ENCODE assay signal across 17 cellular contexts in genomic region chr4:30818541-30818940, GRCh38.
DNase-seq lines count a peak whose midpoint lies in the region; ATAC-seq and TF ChIP-seq lines count a peak whose summit lies in the region.
"Had no signal": no experiment of that assay in that cellular context is flagged by ENCODE, and none has a peak within 500 bp of the region (broad histone marks: within the 10 kb centered on the region; RNA-seq: fewer than 3 reads in every experiment).

No MANE protein-coding gene starts in this region.

- H3K4me2 ChIP-seq in MM.1S (ENCODE audit: low read depth, low read length) = no peak overlapping the region
- H3K4me2 ChIP-seq: A549 had no signal

- no peaks in the 10 kb centered on the region for H3K79me2 ChIP-seq in MM.1S (ENCODE audit: low read length)

- H3F3A ChIP-seq in MM.1S (ENCODE audit: insufficient read depth, low read length) = no peaks in the 10 kb centered on the region

- H3K27ac ChIP-seq in cardiac muscle cell = peak overlapping the region; percentile 8
- no peak overlapping the region for H3K27ac ChIP-seq in MM.1S (ENCODE audit: low read length)
- H3K27ac ChIP-seq in iPS-20b (ENCODE audit: low read length) = peak overlapping the region; percentile 57
- H3K27ac ChIP-seq: 22Rv1; A549; BLaER1 treated with 17β-estradiol and CSF1 and Interleukin-3, amounts not matched to agents 10 nM and 100 nM; C4-2B had no signal

- intact Hi-C loops in Right ventricle myocardium inferior (cut with DNase I) = no loop called here

- H3K4me1 ChIP-seq in cardiac muscle cell (ENCODE audit: low read depth) = peaks cover 27% of the 10 kb centered on the region
- peaks cover 16% of the 10 kb centered on the region for H3K4me1 ChIP-seq in MM.1S (ENCODE audit: low read length)
- H3K4me1 ChIP-seq in iPS-20b (ENCODE audit: insufficient read depth, low read length) = peaks cover 13% of the 10 kb centered on the region; the same call in 1 of the 2 replicates
- H3K4me1 ChIP-seq: A549, Caco-2 had no signal

- H3K9ac ChIP-seq in MM.1S (ENCODE audit: low read length) = no peak overlapping the region
- H3K9ac ChIP-seq in iPS-20b (ENCODE audit: low read depth, low read length) = no peak overlapping the region
- H3K9ac ChIP-seq: BLaER1 treated with 17β-estradiol and CSF1 and Interleukin-3, amounts not matched to agents 10 nM and 100 nM had no signal

- DNase-seq in cardiac muscle cell (ENCODE audit: low read depth in 1 of 2, low spot score in 1 of 2) (no peak), Right ventricle myocardium inferior (ENCODE audit: missing footprints) (no peak), MM.1S (no peak)
- no peak for DNase-seq in activated CD4-positive, alpha-beta T cell treated with anti-CD3 and anti-CD28 coated beads for 1 hour
- DNase-seq: AML-193; Caco-2; Calu3; CD4-positive, alpha-beta T cell; CD8-positive, alpha-beta T cell; DMS79 treated with DMSO at 0.1 percent for 48 hours; GF-D8 had no signal

- no peaks in the 10 kb centered on the region for H3K36me3 ChIP-seq in cardiac muscle cell
- no peaks in the 10 kb centered on the region for H3K36me3 ChIP-seq in MM.1S (replicated peaks; ENCODE audit: insufficient read depth, low read length)
- H3K36me3 ChIP-seq in iPS-20b (ENCODE audit: insufficient read depth, low read depth, low read length) = no peaks in the 10 kb centered on the region
- H3K36me3 ChIP-seq: BLaER1 treated with 17β-estradiol and CSF1 and Interleukin-3, amounts not matched to agents 10 nM and 100 nM had no signal

- ATAC-seq in Right ventricle myocardium inferior = no peak
- no peak for ATAC-seq in HG03432 (IDR thresholded peaks at IDR 0.05; ENCODE audit: unreplicated experiment)
- ATAC-seq: A549; CD8-positive, alpha-beta T cell had no signal

- H3K9me3 ChIP-seq in cardiac muscle cell (ENCODE audit: low read depth) (no peaks in the 10 kb centered on the region), MM.1S (replicated peaks; ENCODE audit: insufficient read depth, low read length) (no peaks in the 10 kb centered on the region), iPS-20b (ENCODE audit: insufficient read depth, low read depth, low read length) (no peaks in the 10 kb centered on the region)
- H3K9me3 ChIP-seq: A549; BLaER1 treated with 17β-estradiol and CSF1 and Interleukin-3, amounts not matched to agents 10 nM and 100 nM; Caco-2 had no signal

- TF ChIP-seq CTCF in cardiac muscle cell (IDR thresholded peaks at IDR 0.05; ENCODE audit: low read depth, low read length) = no peak
- no peak for TF ChIP-seq CTCF in MM.1S (IDR thresholded peaks at IDR 0.05; ENCODE audit: low read length)

- no peak overlapping the region for H3K4me3 ChIP-seq in cardiac muscle cell
- H3K4me3 ChIP-seq in MM.1S (ENCODE audit: low read length) = no peak overlapping the region
- H3K4me3 ChIP-seq in iPS-20b (ENCODE audit: low read length) = no peak overlapping the region
- H3K4me3 ChIP-seq: A549; BLaER1 treated with 17β-estradiol and CSF1 and Interleukin-3, amounts not matched to agents 10 nM and 100 nM had no signal

- 0 out of 2 replicates have a peak overlapping the region, but pooled peaks have one; percentile 62 for H2AFZ ChIP-seq in MM.1S (ENCODE audit: low read length)

- H4K20me1 ChIP-seq in MM.1S (ENCODE audit: insufficient read depth, low read length) = no peaks in the 10 kb centered on the region
- H4K20me1 ChIP-seq: BLaER1 treated with 17β-estradiol and CSF1 and Interleukin-3, amounts not matched to agents 10 nM and 100 nM had no signal

- H3K9me2 ChIP-seq in MM.1S (replicated peaks; ENCODE audit: insufficient read depth, low read length) = no peaks in the 10 kb centered on the region

- H3K27me3 ChIP-seq in cardiac muscle cell (no peaks in the 10 kb centered on the region), MM.1S (replicated peaks; ENCODE audit: insufficient read depth, low read length) (no peaks in the 10 kb centered on the region), iPS-20b (ENCODE audit: insufficient read depth, low read length) (no peaks in the 10 kb centered on the region)
- H3K27me3 ChIP-seq: BLaER1 treated with 17β-estradiol and CSF1 and Interleukin-3, amounts not matched to agents 10 nM and 100 nM had no signal
